Comparison of ENCODE assay signal across 21 cellular contexts in genomic region chr2:97733341-97734035, GRCh38. TPM values are rescaled to one million over a fixed set of nuclear protein-coding genes. Genes with fewer than 3 reads are reported as not detected.
"Had no signal": no experiment of that assay in that cellular context is flagged by ENCODE, and none has a peak within 500 bp of the region (broad histone marks: within the 10 kb centered on the region; RNA-seq: fewer than 3 reads in every experiment).

No MANE protein-coding gene starts in this region.

- H3K27ac ChIP-seq: brain microvascular endothelial cell, esophagus squamous epithelium, sigmoid colon, thyroid gland, vagina had no signal

- DNase-seq: activated B cell treated with CpG ODN at 0.5 μM for 24 hours; activated CD4-positive, alpha-beta T cell treated with anti-CD3 and anti-CD28 coated beads for 48 hours; activated CD8-positive, alpha-beta T cell treated with anti-CD3 and anti-CD28 coated beads, Interleukin-2, amount 10 ng/mL, durations not matched to agents 7 days and 5 days; activated effector memory CD4-positive, alpha-beta T cell treated with Interleukin-2 at 50 U/mL for 16 hours; brain microvascular endothelial cell; cortex of kidney; effector CD4-positive, alpha-beta T cell; esophagus squamous epithelium; hippocampal formation; mesenchymal stem cell; nephron progenitor cell; sigmoid colon; stimulated activated CD4-positive, alpha-beta T cell treated with anti-CD3 and anti-CD28 coated beads, Interleukin-12 subunit alpha, Interleukin-12 subunit beta, amount 100 ng/mL, for 4 hours; stimulated activated CD4-positive, alpha-beta T cell treated with anti-CD3 and anti-CD28 coated beads, Interleukin-2, amount 100 ng/mL, for 24 hours; T-helper 2 cell; thyroid gland had no signal

- H3K4me1 ChIP-seq: sigmoid colon, thyroid gland, vagina had no signal

- H3K9me3 ChIP-seq: thyroid gland, vagina had no signal

- H3K4me3 ChIP-seq: esophagus squamous epithelium, sigmoid colon, thyroid gland, vagina had no signal

- H3K27me3 ChIP-seq: brain microvascular endothelial cell, esophagus squamous epithelium, sigmoid colon, thyroid gland, vagina had no signal

- FAIRE-seq: endothelial cell of umbilical vein had no signal

- ATAC-seq: activated CD8-positive, alpha-beta T cell treated with anti-CD3 and anti-CD28 coated beads, Interleukin-2, amount 10 ng/mL, durations not matched to agents 7 days and 5 days; activated naive CD4-positive, alpha-beta T cell treated with anti-CD3 and anti-CD28 coated beads, Interleukin-2, amount 50 U/mL, for 72 hours had no signal

- H3K36me3 ChIP-seq: brain microvascular endothelial cell, esophagus squamous epithelium, sigmoid colon, thyroid gland, vagina had no signal

RNA-seq across cellular contexts. Expression of gene ZAP70, which starts 20.1 kb away (rescaled TPM):
- total RNA-seq: endothelial cell of umbilical vein, fibroblast of villous mesenchyme, kidney epithelial cell had no signal
